1 cellular context compared by ENCODE assay signal in genomic region chr3:55664387-55664786, GRCh38.
TF ChIP-seq lines count a peak whose summit lies in the region.

No MANE protein-coding gene starts in this region.

TF ChIP-seq in WTC11, 78 proteins besides CTCF, POLR2A, EP300 and RAD21 (continued from another document):
- TF ChIP-seq STAT6 (CRISPR knock-in tag; conservative IDR thresholded peaks at IDR 0.05; ENCODE audit: low read depth) (no peak), ZNF416 (CRISPR knock-in tag; IDR thresholded peaks at IDR 0.05) (no peak)
